In genomic region chr13:95180513-95181245, GRCh38 we compare ENCODE assay signal across 1 cellular context.
TF ChIP-seq lines count a peak whose summit lies in the region.

No MANE protein-coding gene starts in this region.

TF ChIP-seq in HepG2, 621 proteins besides CTCF, POLR2A, EP300 and RAD21 (continued from another document and continues in another):
- TF ChIP-seq ZNF276 (CRISPR knock-in tag; IDR thresholded peaks at IDR 0.05; ENCODE audit: low read depth), result no peak
- TF ChIP-seq ZMYM2 (CRISPR knock-in tag; IDR thresholded peaks at IDR 0.05), result peak; percentile 50; the same call in 1 of the 2 replicates
- TF ChIP-seq ZNF414 (CRISPR knock-in tag; IDR thresholded peaks at IDR 0.05), result no peak
- no peak for TF ChIP-seq SMAD9 (CRISPR knock-in tag; IDR thresholded peaks at IDR 0.05)
- no peak for TF ChIP-seq ZFP62 (CRISPR knock-in tag; IDR thresholded peaks at IDR 0.05)
- no peak for TF ChIP-seq HNF4G (IDR thresholded peaks at IDR 0.05; ENCODE audit: borderline replicate concordance, low read depth, low read length)
- no peak for TF ChIP-seq HNF4G (CRISPR knock-in tag; IDR thresholded peaks at IDR 0.05; ENCODE audit: borderline replicate concordance, low read depth)
- TF ChIP-seq, protein P1, sequence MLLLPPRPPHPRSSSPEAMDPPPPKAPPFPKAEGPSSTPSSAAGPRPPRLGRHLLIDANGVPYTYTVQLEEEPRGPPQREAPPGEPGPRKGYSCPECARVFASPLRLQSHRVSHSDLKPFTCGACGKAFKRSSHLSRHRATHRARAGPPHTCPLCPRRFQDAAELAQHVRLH (CRISPR knock-in tag; IDR thresholded peaks at IDR 0.05; ENCODE audit: borderline replicate concordance, low read depth), result no peak
- TF ChIP-seq, protein P2, sequence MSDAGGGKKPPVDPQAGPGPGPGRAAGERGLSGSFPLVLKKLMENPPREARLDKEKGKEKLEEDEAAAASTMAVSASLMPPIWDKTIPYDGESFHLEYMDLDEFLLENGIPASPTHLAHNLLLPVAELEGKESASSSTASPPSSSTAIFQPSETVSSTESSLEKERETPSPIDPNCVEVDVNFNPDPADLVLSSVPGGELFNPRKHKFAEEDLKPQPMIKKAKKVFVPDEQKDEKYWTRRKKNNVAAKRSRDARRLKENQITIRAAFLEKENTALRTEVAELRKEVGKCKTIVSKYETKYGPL (CRISPR knock-in tag; IDR thresholded peaks at IDR 0.05), result no peak
- TF ChIP-seq ZNF614 (CRISPR knock-in tag; IDR thresholded peaks at IDR 0.05; ENCODE audit: borderline replicate concordance), result 0 out of 2 replicates have a peak, but pooled peaks have one; percentile 50
- TF ChIP-seq, protein P3, sequence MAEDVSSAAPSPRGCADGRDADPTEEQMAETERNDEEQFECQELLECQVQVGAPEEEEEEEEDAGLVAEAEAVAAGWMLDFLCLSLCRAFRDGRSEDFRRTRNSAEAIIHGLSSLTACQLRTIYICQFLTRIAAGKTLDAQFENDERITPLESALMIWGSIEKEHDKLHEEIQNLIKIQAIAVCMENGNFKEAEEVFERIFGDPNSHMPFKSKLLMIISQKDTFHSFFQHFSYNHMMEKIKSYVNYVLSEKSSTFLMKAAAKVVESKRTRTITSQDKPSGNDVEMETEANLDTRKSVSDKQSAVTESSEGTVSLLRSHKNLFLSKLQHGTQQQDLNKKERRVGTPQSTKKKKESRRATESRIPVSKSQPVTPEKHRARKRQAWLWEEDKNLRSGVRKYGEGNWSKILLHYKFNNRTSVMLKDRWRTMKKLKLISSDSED (CRISPR knock-in tag; IDR thresholded peaks at IDR 0.05), result no peak
- TF ChIP-seq, protein P4, sequence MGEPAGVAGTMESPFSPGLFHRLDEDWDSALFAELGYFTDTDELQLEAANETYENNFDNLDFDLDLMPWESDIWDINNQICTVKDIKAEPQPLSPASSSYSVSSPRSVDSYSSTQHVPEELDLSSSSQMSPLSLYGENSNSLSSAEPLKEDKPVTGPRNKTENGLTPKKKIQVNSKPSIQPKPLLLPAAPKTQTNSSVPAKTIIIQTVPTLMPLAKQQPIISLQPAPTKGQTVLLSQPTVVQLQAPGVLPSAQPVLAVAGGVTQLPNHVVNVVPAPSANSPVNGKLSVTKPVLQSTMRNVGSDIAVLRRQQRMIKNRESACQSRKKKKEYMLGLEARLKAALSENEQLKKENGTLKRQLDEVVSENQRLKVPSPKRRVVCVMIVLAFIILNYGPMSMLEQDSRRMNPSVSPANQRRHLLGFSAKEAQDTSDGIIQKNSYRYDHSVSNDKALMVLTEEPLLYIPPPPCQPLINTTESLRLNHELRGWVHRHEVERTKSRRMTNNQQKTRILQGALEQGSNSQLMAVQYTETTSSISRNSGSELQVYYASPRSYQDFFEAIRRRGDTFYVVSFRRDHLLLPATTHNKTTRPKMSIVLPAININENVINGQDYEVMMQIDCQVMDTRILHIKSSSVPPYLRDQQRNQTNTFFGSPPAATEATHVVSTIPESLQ (CRISPR knock-in tag; conservative IDR thresholded peaks at IDR 0.05), result no peak
- no peak for TF ChIP-seq RBM39 (IDR thresholded peaks at IDR 0.05; ENCODE audit: low read depth, low read length, poor library complexity, severe bottlenecking)
- no peak for TF ChIP-seq MTA1 (CRISPR knock-in tag; IDR thresholded peaks at IDR 0.05; ENCODE audit: borderline replicate concordance)
- TF ChIP-seq, protein P5, sequence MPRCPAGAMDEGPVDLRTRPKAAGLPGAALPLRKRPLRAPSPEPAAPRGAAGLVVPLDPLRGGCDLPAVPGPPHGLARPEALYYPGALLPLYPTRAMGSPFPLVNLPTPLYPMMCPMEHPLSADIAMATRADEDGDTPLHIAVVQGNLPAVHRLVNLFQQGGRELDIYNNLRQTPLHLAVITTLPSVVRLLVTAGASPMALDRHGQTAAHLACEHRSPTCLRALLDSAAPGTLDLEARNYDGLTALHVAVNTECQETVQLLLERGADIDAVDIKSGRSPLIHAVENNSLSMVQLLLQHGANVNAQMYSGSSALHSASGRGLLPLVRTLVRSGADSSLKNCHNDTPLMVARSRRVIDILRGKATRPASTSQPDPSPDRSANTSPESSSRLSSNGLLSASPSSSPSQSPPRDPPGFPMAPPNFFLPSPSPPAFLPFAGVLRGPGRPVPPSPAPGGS (CRISPR knock-in tag; IDR thresholded peaks at IDR 0.05), result no peak
- no peak for TF ChIP-seq ZNF256 (CRISPR knock-in tag; conservative IDR thresholded peaks at IDR 0.05)
- TF ChIP-seq ZBTB21 (CRISPR knock-in tag; IDR thresholded peaks at IDR 0.05), result no peak
- no peak for TF ChIP-seq RARG (CRISPR knock-in tag; IDR thresholded peaks at IDR 0.05; ENCODE audit: low read depth)
- TF ChIP-seq HNRNPUL1 (IDR thresholded peaks at IDR 0.05; ENCODE audit: low read depth, low read length), result no peak
- no peak for TF ChIP-seq NR3C1 (CRISPR knock-in tag; IDR thresholded peaks at IDR 0.05)
- TF ChIP-seq GABPA (IDR thresholded peaks at IDR 0.05; ENCODE audit: low read depth, low read length), result no peak
- no peak for TF ChIP-seq GABPA (CRISPR knock-in tag; IDR thresholded peaks at IDR 0.05; ENCODE audit: low read depth)
- no peak for TF ChIP-seq THYN1 (CRISPR knock-in tag; IDR thresholded peaks at IDR 0.05; ENCODE audit: borderline replicate concordance, low read depth)
- TF ChIP-seq ETV6 (CRISPR knock-in tag; conservative IDR thresholded peaks at IDR 0.05), result no peak
- no peak for TF ChIP-seq ZNF121 (CRISPR knock-in tag; IDR thresholded peaks at IDR 0.05)
- no peak for TF ChIP-seq PCBP2 (optimal IDR thresholded peaks at IDR 0.05; ENCODE audit: low read depth, low read length, poor library complexity, severe bottlenecking)
- TF ChIP-seq ZNF577 (CRISPR knock-in tag; IDR thresholded peaks at IDR 0.05; ENCODE audit: borderline replicate concordance, low read depth), result no peak
- no peak for TF ChIP-seq MEIS1 (CRISPR knock-in tag; IDR thresholded peaks at IDR 0.05; ENCODE audit: borderline replicate concordance)
- TF ChIP-seq ZNF619 (CRISPR knock-in tag; IDR thresholded peaks at IDR 0.05), result no peak
- no peak for TF ChIP-seq JUNB (CRISPR knock-in tag; IDR thresholded peaks at IDR 0.05; ENCODE audit: borderline replicate concordance)
- TF ChIP-seq NFATC3 (CRISPR knock-in tag; IDR thresholded peaks at IDR 0.05), result no peak
- TF ChIP-seq AGO2 (optimal IDR thresholded peaks at IDR 0.05; ENCODE audit: low read depth, low read length), result no peak
- TF ChIP-seq AKAP8 (CRISPR knock-in tag; IDR thresholded peaks at IDR 0.05), result no peak
- peak; percentile 57; the same call in 1 of the 2 replicates for TF ChIP-seq FOXO1 (CRISPR knock-in tag; IDR thresholded peaks at IDR 0.05)
- TF ChIP-seq ZNF12 (CRISPR knock-in tag; IDR thresholded peaks at IDR 0.05), result no peak
- no peak for TF ChIP-seq SNAPC5 (CRISPR knock-in tag; IDR thresholded peaks at IDR 0.05; ENCODE audit: borderline replicate concordance)
- TF ChIP-seq CREB1 (IDR thresholded peaks at IDR 0.05), result no peak
- TF ChIP-seq CREB1 (CRISPR knock-in tag; IDR thresholded peaks at IDR 0.05), result peak; percentile 47; the same call in 1 of the 2 replicates
- TF ChIP-seq ZNF205 (CRISPR knock-in tag; IDR thresholded peaks at IDR 0.05), result no peak
- TF ChIP-seq, protein P6, sequence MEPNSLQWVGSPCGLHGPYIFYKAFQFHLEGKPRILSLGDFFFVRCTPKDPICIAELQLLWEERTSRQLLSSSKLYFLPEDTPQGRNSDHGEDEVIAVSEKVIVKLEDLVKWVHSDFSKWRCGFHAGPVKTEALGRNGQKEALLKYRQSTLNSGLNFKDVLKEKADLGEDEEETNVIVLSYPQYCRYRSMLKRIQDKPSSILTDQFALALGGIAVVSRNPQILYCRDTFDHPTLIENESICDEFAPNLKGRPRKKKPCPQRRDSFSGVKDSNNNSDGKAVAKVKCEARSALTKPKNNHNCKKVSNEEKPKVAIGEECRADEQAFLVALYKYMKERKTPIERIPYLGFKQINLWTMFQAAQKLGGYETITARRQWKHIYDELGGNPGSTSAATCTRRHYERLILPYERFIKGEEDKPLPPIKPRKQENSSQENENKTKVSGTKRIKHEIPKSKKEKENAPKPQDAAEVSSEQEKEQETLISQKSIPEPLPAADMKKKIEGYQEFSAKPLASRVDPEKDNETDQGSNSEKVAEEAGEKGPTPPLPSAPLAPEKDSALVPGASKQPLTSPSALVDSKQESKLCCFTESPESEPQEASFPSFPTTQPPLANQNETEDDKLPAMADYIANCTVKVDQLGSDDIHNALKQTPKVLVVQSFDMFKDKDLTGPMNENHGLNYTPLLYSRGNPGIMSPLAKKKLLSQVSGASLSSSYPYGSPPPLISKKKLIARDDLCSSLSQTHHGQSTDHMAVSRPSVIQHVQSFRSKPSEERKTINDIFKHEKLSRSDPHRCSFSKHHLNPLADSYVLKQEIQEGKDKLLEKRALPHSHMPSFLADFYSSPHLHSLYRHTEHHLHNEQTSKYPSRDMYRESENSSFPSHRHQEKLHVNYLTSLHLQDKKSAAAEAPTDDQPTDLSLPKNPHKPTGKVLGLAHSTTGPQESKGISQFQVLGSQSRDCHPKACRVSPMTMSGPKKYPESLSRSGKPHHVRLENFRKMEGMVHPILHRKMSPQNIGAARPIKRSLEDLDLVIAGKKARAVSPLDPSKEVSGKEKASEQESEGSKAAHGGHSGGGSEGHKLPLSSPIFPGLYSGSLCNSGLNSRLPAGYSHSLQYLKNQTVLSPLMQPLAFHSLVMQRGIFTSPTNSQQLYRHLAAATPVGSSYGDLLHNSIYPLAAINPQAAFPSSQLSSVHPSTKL (CRISPR knock-in tag; IDR thresholded peaks at IDR 0.05), result peak; percentile 89
- TF ChIP-seq ATF7 (IDR thresholded peaks at IDR 0.05), result no peak
- TF ChIP-seq ATF7 (CRISPR knock-in tag; IDR thresholded peaks at IDR 0.05), result no peak
- no peak for TF ChIP-seq JDP2 (CRISPR knock-in tag; IDR thresholded peaks at IDR 0.05; ENCODE audit: borderline replicate concordance)
- no peak for TF ChIP-seq FOXA1 (IDR thresholded peaks at IDR 0.05)
- peak; percentile 85 for TF ChIP-seq FOXA1 (CRISPR knock-in tag; IDR thresholded peaks at IDR 0.05)
- no peak for TF ChIP-seq ZIK1 (CRISPR knock-in tag; IDR thresholded peaks at IDR 0.05; ENCODE audit: borderline replicate concordance, low read depth)
- no peak for TF ChIP-seq CBX1 (IDR thresholded peaks at IDR 0.05; ENCODE audit: low read depth)
- TF ChIP-seq PATZ1 (CRISPR knock-in tag; IDR thresholded peaks at IDR 0.05), result no peak
- no peak for TF ChIP-seq ZFP36 (IDR thresholded peaks at IDR 0.05; ENCODE audit: borderline replicate concordance, low read depth, low read length, partially characterized antibody)
- TF ChIP-seq NR2F2 (IDR thresholded peaks at IDR 0.05; ENCODE audit: borderline replicate concordance, low read depth), result no peak
- TF ChIP-seq MEF2D (CRISPR knock-in tag; IDR thresholded peaks at IDR 0.05), result peak; percentile 81
- no peak for TF ChIP-seq ATAD3A (CRISPR knock-in tag; IDR thresholded peaks at IDR 0.05)
- TF ChIP-seq PRDM10 (CRISPR knock-in tag; IDR thresholded peaks at IDR 0.05; ENCODE audit: low read depth), result no peak
